ENCODE assay signal across 11 cellular contexts in the genomic region with DNA sequence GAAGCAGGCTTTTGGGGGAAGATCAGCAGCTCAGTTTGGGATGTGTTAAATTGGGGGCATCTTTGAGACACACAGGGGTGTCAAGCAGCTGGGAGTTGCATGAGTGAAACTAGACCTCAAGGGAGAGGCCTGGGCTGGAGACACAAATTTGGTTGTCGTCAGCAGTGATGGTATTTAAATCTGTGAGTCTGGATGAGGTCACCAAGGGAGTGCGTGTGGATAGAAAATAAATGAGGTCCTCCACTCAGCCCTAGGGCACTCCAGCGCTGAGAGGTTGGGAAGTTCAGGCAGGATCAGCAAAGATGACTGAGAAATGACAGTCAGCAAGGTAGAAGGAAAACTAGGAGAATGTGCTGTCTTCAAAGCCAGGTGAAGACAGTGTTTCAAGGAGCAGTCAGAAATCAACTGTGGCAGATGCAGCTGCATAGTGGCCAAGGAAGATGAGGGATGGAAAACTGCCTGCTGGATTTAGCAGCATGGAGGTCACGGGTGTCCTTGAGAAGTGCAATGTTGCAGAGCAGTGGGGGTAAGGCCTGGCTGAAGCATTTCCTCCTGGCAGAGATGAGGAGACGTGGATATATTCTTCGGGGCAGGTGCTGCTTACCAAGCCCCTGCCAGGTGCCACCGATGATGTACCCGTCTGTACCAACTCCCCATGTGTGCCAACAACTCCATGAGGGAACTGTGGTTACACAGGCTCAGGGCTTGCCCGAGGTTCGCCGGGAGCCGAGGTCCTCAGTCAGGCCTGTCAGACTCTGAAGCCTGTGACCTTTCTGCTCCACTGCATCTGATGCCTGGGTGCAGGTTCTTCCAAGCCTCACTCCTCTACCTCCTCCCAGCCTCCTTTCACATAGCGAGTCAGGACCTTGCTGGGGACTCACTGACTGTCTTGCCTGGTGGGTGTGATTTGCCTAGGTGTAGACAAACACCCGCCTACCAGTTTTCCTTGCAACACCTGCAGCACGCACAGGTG. TPM values are rescaled to one million over a fixed set of nuclear protein-coding genes. Genes with fewer than 3 reads are reported as not detected.
DNase-seq lines count a peak whose midpoint lies in the region; ATAC-seq and TF ChIP-seq lines count a peak whose summit lies in the region.
"Had no signal": no experiment of that assay in that cellular context is flagged by ENCODE, and none has a peak within 500 bp of the region (broad histone marks: within the 10 kb centered on the region; RNA-seq: fewer than 3 reads in every experiment).

No MANE protein-coding gene starts in this region.

- H3K4me3 ChIP-seq in esophagus (ENCODE audit: low read depth in 1 of 2, low read length in 2 of 2) (no peak overlapping the region), tibial nerve (no peak overlapping the region)

- no peaks in the 10 kb centered on the region for H3K9me3 Mint-ChIP-seq in osteocyte (ENCODE audit: unreplicated experiment)

- TF ChIP-seq POLR2A in tibial nerve (IDR thresholded peaks at IDR 0.05), result no peak

- no peak for TF ChIP-seq EP300 in tibial nerve (IDR thresholded peaks at IDR 0.05)

- ATAC-seq in T-helper 17 cell (no peak), GM21360 (IDR thresholded peaks at IDR 0.05; ENCODE audit: unreplicated experiment) (no peak), HG03460 (IDR thresholded peaks at IDR 0.05; ENCODE audit: unreplicated experiment) (no peak)

- H3K27me3 Mint-ChIP-seq in T-helper 17 cell (no peaks in the 10 kb centered on the region), osteocyte (ENCODE audit: unreplicated experiment) (no peaks in the 10 kb centered on the region)

- peaks cover 9% of the 10 kb centered on the region in 2 donors for H3K4me1 ChIP-seq in esophagus (ENCODE audit: control insufficient read depth in 2 of 2, insufficient read depth in 2 of 2, low read length in 1 of 2)
- H3K4me1 ChIP-seq in tibial nerve, result peaks cover 0 to 40% (median 1%) of the 10 kb centered on the region in 4 donors

- peak; percentile 91 for DNase-seq in ELR (ENCODE audit: low read depth)
- no peak for DNase-seq in T-helper 17 cell
- no peak for DNase-seq in osteocyte (ENCODE audit: extremely low spot score, unreplicated experiment)
- DNase-seq in posterior vena cava (ENCODE audit: low spot score), result no peak
- no peak for DNase-seq in tibial nerve (ENCODE audit: low spot score in 2 of 2)
- DNase-seq: cerebellar nuclear complex, NCI-H146 had no signal

- H3K27me3 ChIP-seq in esophagus (ENCODE audit: control insufficient read depth in 1 of 2, insufficient read depth in 2 of 2, low read length in 2 of 2) (no peaks in the 10 kb centered on the region), tibial nerve (no peaks in the 10 kb centered on the region)

- TF ChIP-seq CTCF in osteocyte (IDR thresholded peaks at IDR 0.05), result no peak
- TF ChIP-seq CTCF in tibial nerve (IDR thresholded peaks at IDR 0.05), result no peak

- H3K9me3 ChIP-seq in T-helper 17 cell (ENCODE audit: control insufficient read depth, low read length, poor library complexity, severe bottlenecking), result no peaks in the 10 kb centered on the region
- H3K9me3 ChIP-seq in esophagus (ENCODE audit: control insufficient read depth in 2 of 2, insufficient read depth in 1 of 2, low read depth in 1 of 2, low read length in 1 of 2), result no peaks in the 10 kb centered on the region
- H3K9me3 ChIP-seq in tibial nerve, result no peaks in the 10 kb centered on the region

- H3K36me3 ChIP-seq in esophagus (ENCODE audit: control insufficient read depth in 2 of 2, insufficient read depth in 2 of 2, low read length in 1 of 2), result peaks cover 4 to 15% of the 10 kb centered on the region in 2 donors
- H3K36me3 ChIP-seq in tibial nerve, result peaks cover 0 to 34% (median 12%) of the 10 kb centered on the region in 3 donors

- H3K27ac Mint-ChIP-seq in T-helper 17 cell (peak overlapping the region; percentile 97), osteocyte (ENCODE audit: unreplicated experiment) (peak overlapping the region; percentile 43)

- H3K27ac ChIP-seq in esophagus (ENCODE audit: low read depth in 2 of 2, low read length in 1 of 2), result peak overlapping the region; percentile 15 to 57
- peak overlapping the region in 2 of 4 donors; percentile 2 to 13 for H3K27ac ChIP-seq in tibial nerve

- intact Hi-C loops in posterior vena cava (cut with DNase I), result no loop called here

- peaks cover 10% of the 10 kb centered on the region for H3K36me3 Mint-ChIP-seq in T-helper 17 cell (ENCODE audit: low read depth)
- H3K36me3 Mint-ChIP-seq in osteocyte (ENCODE audit: unreplicated experiment), result peaks cover 17% of the 10 kb centered on the region

- peaks cover 37% of the 10 kb centered on the region for H3K4me1 Mint-ChIP-seq in T-helper 17 cell
- peaks cover 23% of the 10 kb centered on the region for H3K4me1 Mint-ChIP-seq in osteocyte (ENCODE audit: unreplicated experiment)

- WGBS in esophagus, 2 donors, result 75 to 79% methylated on average over 15 of the region's 15 CpGs
- 84% methylated on average over 15 of the region's 15 CpGs for WGBS in tibial nerve, 2 donors

- H3K4me3 Mint-ChIP-seq in T-helper 17 cell (peak overlapping the region; percentile 28), osteocyte (ENCODE audit: unreplicated experiment) (no peak overlapping the region)

RNA-seq across cellular contexts. Expression of gene MAP7D1, which starts 11.3 kb away (rescaled TPM):
- 100 to 1,000 TPM; 173 to 175 TPM for total RNA-seq in T-helper 17 cell
- polyA plus RNA-seq in esophagus, result 10 to 100 TPM; 33.1 to 55.3 TPM
- 157 and 163 TPM in 2 replicates for total RNA-seq in osteocyte
- 100 to 1,000 TPM; 130 to 167 TPM for total RNA-seq in posterior vena cava
- 100 to 1,000 TPM in 3 of 4 donors, 10 to 100 TPM in 1; 85.0 to 184 (median 121) TPM for total RNA-seq in tibial nerve

RNA-seq across cellular contexts. Expression of gene TRAPPC3, which starts 17.9 kb away (rescaled TPM):
- total RNA-seq in T-helper 17 cell (10 to 100 TPM; 35.0 to 37.8 TPM), osteocyte (68.9 and 72.4 TPM in 2 replicates), posterior vena cava (10 to 100 TPM; 51.4 to 54.7 TPM), tibial nerve (10 to 100 TPM; 48.0 to 90.4 (median 69.1) TPM)
- polyA plus RNA-seq in esophagus, result 10 to 100 TPM; 38.2 to 77.1 TPM

RNA-seq across cellular contexts. Expression of gene COL8A2, which starts 42.2 kb away (rescaled TPM):
- under 1 TPM in 1 of 2 donors, not detected in 1; 0.25 TPM for total RNA-seq in T-helper 17 cell
- 1 to 10 TPM; 2.0 to 2.9 TPM for polyA plus RNA-seq in esophagus
- total RNA-seq in osteocyte, result 8.2 and 10.1 TPM in 2 replicates
- 10 to 100 TPM; 33.2 to 35.9 TPM for total RNA-seq in posterior vena cava
- 10 to 100 TPM; 26.7 to 57.9 (median 50.2) TPM for total RNA-seq in tibial nerve
- total RNA-seq: T-helper 2 cell treated with Interferon-gamma antibody and Interleukin-4, amounts not matched to agents 100 ng/mL and 5 ng/mL, for 36 hours had no signal

RNA-seq across cellular contexts. Expression of gene THRAP3, which starts 57.0 kb away (rescaled TPM):
- total RNA-seq in T-helper 17 cell (10 to 100 TPM; 74.5 to 76.3 TPM), osteocyte (117 and 118 TPM in 2 replicates), posterior vena cava (10 to 100 TPM; 76.6 to 79.1 TPM), tibial nerve (100 to 1,000 TPM in 2 of 4 donors, 10 to 100 TPM in 2; 89.2 to 114 (median 97.0) TPM)
- polyA plus RNA-seq in esophagus, result 10 to 100 TPM; 19.5 to 30.8 TPM
